17 cellular contexts compared by ENCODE assay signal in genomic region chr2:127570282-127571250, GRCh38. TPM values are rescaled to one million over a fixed set of nuclear protein-coding genes. Genes with fewer than 3 reads are reported as not detected.
A peak's percentile ranks its signal among the peaks of the same experiment; 100 is the strongest.
DNase-seq lines count a peak whose midpoint lies in the region; ATAC-seq, FAIRE-seq and TF ChIP-seq lines count a peak whose summit lies in the region.
"Had no signal": no experiment of that assay in that cellular context is flagged by ENCODE, and none has a peak within 500 bp of the region (broad histone marks: within the 10 kb centered on the region; RNA-seq: fewer than 3 reads in every experiment).

No MANE protein-coding gene starts in this region.

- intact Hi-C loops in left ventricle myocardium superior (cut with micrococcal nuclease), result no loop called here

- TF ChIP-seq POLR2A in GM12891 (IDR thresholded peaks at IDR 0.05; ENCODE audit: low read depth, low read length), result no peak

- peak; percentile 71 for ATAC-seq in left ventricle myocardium superior
- ATAC-seq in HG02973 (IDR thresholded peaks at IDR 0.05; ENCODE audit: unreplicated experiment), result no peak
- no peak for ATAC-seq in GM19035 (IDR thresholded peaks at IDR 0.05; ENCODE audit: unreplicated experiment)
- ATAC-seq: stimulated activated memory B cell treated with anti-CD40 and anti-IgM and Interleukin-4, amounts not matched to agents 10 μg/mL and 1 μg/mL and 100 μg/mL, for 72 hours had no signal

- no peak for DNase-seq in GM12891 (ENCODE audit: insufficient read length, low spot score)
- DNase-seq in astrocyte of the hippocampus (ENCODE audit: low read depth, low spot score), result peak; percentile 57
- DNase-seq in left ventricle myocardium superior, result peak; percentile 70
- DNase-seq in stimulated activated CD8-positive, alpha-beta memory T cell treated with anti-CD3 and anti-CD28 coated beads, Interleukin-4, amount 100 ng/mL, for 48 hours, result peak; percentile 4
- DNase-seq in NCI-H446 (lab: John Stamatoyannopoulos, UW), result no peak
- no peak for DNase-seq in central memory CD4-positive, alpha-beta T cell
- DNase-seq: effector memory CD4-positive, alpha-beta T cell; NCI-H146; NCI-H526 treated with DMSO at 0.1 percent for 48 hours; SIG-M5 had no signal

- FAIRE-seq in GM12891 (lab: Jason Lieb, UNC), result peak; percentile 57
- FAIRE-seq: GM18507, pancreas, TTC549 had no signal

TF ChIP-seq in GM12891, 5 proteins besides CTCF, POLR2A, EP300 and RAD21:
- no peak for TF ChIP-seq SPI1 (IDR thresholded peaks at IDR 0.05; ENCODE audit: low read depth, low read length)
- no peak for TF ChIP-seq PAX5 (IDR thresholded peaks at IDR 0.05; ENCODE audit: insufficient read depth, low read length, severe bottlenecking)

RNA-seq across cellular contexts. Expression of gene MYO7B, which starts 35.1 kb away (rescaled TPM):
- 5.1 TPM for polyA plus RNA-seq in GM12891 (2012; ENCODE audit: low read depth, missing spikeins)
- total RNA-seq in left ventricle myocardium superior, result 0.42 TPM
- total RNA-seq: G401 had no signal

RNA-seq across cellular contexts. Expression of gene IWS1, which starts 44.3 kb away (rescaled TPM):
- polyA plus RNA-seq in GM12891 (2012; ENCODE audit: low read depth, missing spikeins), result 34.0 TPM
- total RNA-seq in left ventricle myocardium superior, result 58.1 TPM

Comparison
In these comparisons a context has a peak if more than half of its experiments do, and no peak if none do; other contexts are left out.
1. DNase-seq: peak in astrocyte of the hippocampus (single experiment), left ventricle myocardium superior (single experiment) and stimulated activated CD8-positive, alpha-beta memory T cell treated with anti-CD3 and anti-CD28 coated beads, Interleukin-4, amount 100 ng/mL, for 48 hours (single experiment); none in GM12891 (single experiment), NCI-H446 (0 of 2) and central memory CD4-positive, alpha-beta T cell (single experiment).